Comparison of ENCODE assay signal across 34 cellular contexts in genomic region chr20:24727795-24728194, GRCh38.
DNase-seq lines count a peak whose midpoint lies in the region; ATAC-seq, FAIRE-seq and TF ChIP-seq lines count a peak whose summit lies in the region.
"Had no signal": no experiment of that assay in that cellular context is flagged by ENCODE, and none has a peak within 500 bp of the region (broad histone marks: within the 10 kb centered on the region; RNA-seq: fewer than 3 reads in every experiment).

No MANE protein-coding gene starts in this region.

- H3K36me3 Mint-ChIP-seq in stimulated activated naive B cell treated with anti-CD40 and anti-IgM and Interleukin-4, amounts not matched to agents 10 μg/mL and 1 μg/mL and 100 μg/mL, for 72 hours = no peaks in the 10 kb centered on the region
- H3K36me3 Mint-ChIP-seq: CD14-positive monocyte; CD4-positive, alpha-beta memory T cell; CD4-positive, CD25-positive, alpha-beta regulatory T cell; CD8-positive, alpha-beta memory T cell; CD8-positive, alpha-beta T cell had no signal

- POLR2A ChIA-PET in HepG2 (lab: Yijun Ruan, JAX) = no interaction called here

- no peak overlapping the region for H3K23ac ChIP-seq in mesendoderm (ENCODE audit: low read length)

- H3K4me1 Mint-ChIP-seq in stimulated activated naive B cell treated with anti-CD40 and anti-IgM and Interleukin-4, amounts not matched to agents 10 μg/mL and 1 μg/mL and 100 μg/mL, for 72 hours = peaks cover 0 to 3% of the 10 kb centered on the region in 2 donors
- H3K4me1 Mint-ChIP-seq: CD4-positive, alpha-beta memory T cell; CD4-positive, CD25-positive, alpha-beta regulatory T cell had no signal

- no peak overlapping the region for H4K5ac ChIP-seq in mesendoderm (ENCODE audit: low read length)

- H3K36me3 ChIP-seq in HepG2 (replicated peaks in 1 of 2; ENCODE audit: control insufficient read depth in 1 of 2, insufficient read depth in 2 of 2, low read length in 2 of 2) (no peaks in the 10 kb centered on the region), right lobe of liver (no peaks in the 10 kb centered on the region), BLaER1 (no peaks in the 10 kb centered on the region), mesendoderm (ENCODE audit: control insufficient read depth, insufficient read depth, low read length) (no peaks in the 10 kb centered on the region), mammary epithelial cell (ENCODE audit: insufficient read depth, low read length) (no peaks in the 10 kb centered on the region)
- H3K36me3 ChIP-seq: BE2C; BLaER1 treated with 17β-estradiol and CSF1 and Interleukin-3, amounts not matched to agents 10 nM and 100 nM had no signal

- H4K8ac ChIP-seq in mesendoderm (ENCODE audit: low read depth, low read length) = no peak overlapping the region

- H3K18ac ChIP-seq in mesendoderm (ENCODE audit: low read length) = no peak overlapping the region

- no peak overlapping the region for H3K4me2 ChIP-seq in HepG2 (ENCODE audit: low read depth, low read length)
- 0 out of 2 replicates have a peak overlapping the region, but pooled peaks have one; percentile 6 for H3K4me2 ChIP-seq in BLaER1
- no peak overlapping the region for H3K4me2 ChIP-seq in mesendoderm (ENCODE audit: low read length)
- H3K4me2 ChIP-seq in mammary epithelial cell (ENCODE audit: insufficient read depth, low read depth, low read length) = no peak overlapping the region
- H3K4me2 ChIP-seq: A549; BLaER1 treated with 17β-estradiol and CSF1 and Interleukin-3, amounts not matched to agents 10 nM and 100 nM had no signal

- H2AFZ ChIP-seq in HepG2 (ENCODE audit: low read length) = no peak overlapping the region
- H2AFZ ChIP-seq in mammary epithelial cell (ENCODE audit: low read depth, low read length) = no peak overlapping the region

- H3K4me3 ChIP-seq in HepG2 (replicated peaks in 1 of 3; ENCODE audit: insufficient read depth in 1 of 3, low read depth in 2 of 3, low read length in 3 of 3) (no peak overlapping the region), right lobe of liver (no peak overlapping the region), BLaER1 (no peak overlapping the region), mesendoderm (ENCODE audit: low read length) (no peak overlapping the region), mammary epithelial cell (replicated peaks in 1 of 3; ENCODE audit: insufficient read depth in 1 of 3, low read depth in 2 of 3, low read length in 3 of 3) (no peak overlapping the region)
- H3K4me3 ChIP-seq: A549; BLaER1 treated with 17β-estradiol and CSF1 and Interleukin-3, amounts not matched to agents 10 nM and 100 nM had no signal

- 17% methylated on average over 1 of the region's 1 CpG for WGBS in HepG2 (ENCODE audit: low lambda C conversion rate)
- WGBS in right lobe of liver (ENCODE audit: insufficient coverage, low coverage, low lambda C conversion rate, missing lambda C conversion rate) = 82% methylated on average over 1 of the region's 1 CpG
- 100% methylated on average over 1 of the region's 1 CpG for WGBS in mesendoderm (ENCODE audit: extremely low coverage, insufficient coverage, low lambda C conversion rate)
- 82% methylated on average over 1 of the region's 1 CpG for WGBS in mammary epithelial cell (ENCODE audit: low coverage, missing lambda C conversion rate)

- H3K79me2 ChIP-seq in HepG2 (ENCODE audit: insufficient read depth, low read length) = no peaks in the 10 kb centered on the region
- H3K79me2 ChIP-seq in mesendoderm (ENCODE audit: control insufficient read depth, insufficient read depth, low read length) = no peaks in the 10 kb centered on the region
- no peaks in the 10 kb centered on the region for H3K79me2 ChIP-seq in mammary epithelial cell (ENCODE audit: insufficient read depth, low read length)

- peaks cover 7% of the 10 kb centered on the region; the same call in 1 of the 2 replicates for H3K4me1 ChIP-seq in HepG2 (ENCODE audit: insufficient read depth, low read length)
- H3K4me1 ChIP-seq in right lobe of liver = no peaks in the 10 kb centered on the region
- H3K4me1 ChIP-seq in BLaER1 = peaks cover 13% of the 10 kb centered on the region
- H3K4me1 ChIP-seq in mesendoderm (ENCODE audit: control insufficient read depth, low read depth, low read length) = peaks cover 6% of the 10 kb centered on the region
- H3K4me1 ChIP-seq in mammary epithelial cell (ENCODE audit: insufficient read depth, low read length) = no peaks in the 10 kb centered on the region
- H3K4me1 ChIP-seq: A549, Caco-2 had no signal

- H3K27me3 ChIP-seq in HepG2 (ENCODE audit: control insufficient read depth in 1 of 2, insufficient read depth in 2 of 2, low read length in 2 of 2) (peaks cover 2 to 14% of the 10 kb centered on the region in 2 experiments; a peak in 3 of 5 replicates), right lobe of liver (no peaks in the 10 kb centered on the region), BLaER1 (no peaks in the 10 kb centered on the region), mesendoderm (ENCODE audit: insufficient read depth, low read length, poor library complexity) (no peaks in the 10 kb centered on the region), mammary epithelial cell (ENCODE audit: insufficient read depth, low read length) (no peaks in the 10 kb centered on the region)
- H3K27me3 ChIP-seq: BE2C; BLaER1 treated with 17β-estradiol and CSF1 and Interleukin-3, amounts not matched to agents 10 nM and 100 nM had no signal

- no peak overlapping the region for H2BK5ac ChIP-seq in mesendoderm (ENCODE audit: low read length)

- H3K27me3 Mint-ChIP-seq in stimulated activated naive B cell treated with anti-CD40 and anti-IgM and Interleukin-4, amounts not matched to agents 10 μg/mL and 1 μg/mL and 100 μg/mL, for 72 hours = peaks cover 6 to 10% of the 10 kb centered on the region in 2 donors

- H3K9me3 ChIP-seq in HepG2 (ENCODE audit: low read length) = no peaks in the 10 kb centered on the region
- H3K9me3 ChIP-seq in right lobe of liver = no peaks in the 10 kb centered on the region
- peaks cover 11% of the 10 kb centered on the region; the same call in 1 of the 2 replicates for H3K9me3 ChIP-seq in BLaER1
- no peaks in the 10 kb centered on the region for H3K9me3 ChIP-seq in mammary epithelial cell (replicated peaks; ENCODE audit: insufficient read depth, low read length)
- H3K9me3 ChIP-seq: A549, BE2C, Caco-2 had no signal

- CTCF ChIA-PET in HepG2 (lab: Yijun Ruan, JAX; ENCODE audit: low intra/inter-chr PET ratio, low total read pairs) = no interaction called here
- CTCF ChIA-PET in mammary epithelial cell (lab: Charles Lee; ENCODE audit: low non-redundant PET) = interaction anchor here (0.5 kb wide), 1 partner anchor 451 kb away, joined by 3 read pairs; no protein-coding TSS in a partner anchor

- H2BK120ac ChIP-seq in mesendoderm (ENCODE audit: low read depth, low read length) = no peak overlapping the region

- H3K56ac ChIP-seq in mesendoderm (ENCODE audit: low read length) = no peak overlapping the region

- H4K20me1 ChIP-seq in HepG2 (ENCODE audit: insufficient read depth, low read length) (no peaks in the 10 kb centered on the region), BLaER1 (no peaks in the 10 kb centered on the region), mammary epithelial cell (ENCODE audit: insufficient read depth, low read length) (no peaks in the 10 kb centered on the region)
- H4K20me1 ChIP-seq: BLaER1 treated with 17β-estradiol and CSF1 and Interleukin-3, amounts not matched to agents 10 nM and 100 nM had no signal

- peak overlapping the region; percentile 11 for H2AK5ac ChIP-seq in mesendoderm (ENCODE audit: low read length)

- TF ChIP-seq CTCF in HepG2 (CRISPR knock-in tag; IDR thresholded peaks at IDR 0.05) = no peak
- TF ChIP-seq CTCF in right lobe of liver (IDR thresholded peaks at IDR 0.05) = no peak
- TF ChIP-seq CTCF in mammary epithelial cell (conservative IDR thresholded peaks at IDR 0.05 in 1 of 2, IDR thresholded peaks at IDR 0.05 in 1 of 2; ENCODE audit: extremely low read depth in 1 of 2, insufficient read depth in 1 of 2, low read depth in 1 of 2, low read length in 2 of 2) = no peak

- no peak overlapping the region for H3K9ac ChIP-seq in HepG2 (ENCODE audit: insufficient read depth, low read depth, low read length)
- no peak overlapping the region for H3K9ac ChIP-seq in BLaER1
- no peak overlapping the region for H3K9ac ChIP-seq in mesendoderm (ENCODE audit: low read length)
- H3K9ac ChIP-seq in mammary epithelial cell (ENCODE audit: insufficient read depth, low read length) = no peak overlapping the region
- H3K9ac ChIP-seq: BLaER1 treated with 17β-estradiol and CSF1 and Interleukin-3, amounts not matched to agents 10 nM and 100 nM had no signal

- H3K79me1 ChIP-seq in mesendoderm (ENCODE audit: low read length) = no peaks in the 10 kb centered on the region

- no peak for TF ChIP-seq RAD21 in HepG2 (CRISPR knock-in tag; IDR thresholded peaks at IDR 0.05)

- DNase-seq in HepG2 (ENCODE audit: low spot score) = no peak
- DNase-seq in right lobe of liver = no peak
- DNase-seq in mesendoderm = no peak
- DNase-seq in stimulated activated naive B cell treated with anti-CD40 and anti-IgM and Interleukin-4, amounts not matched to agents 10 μg/mL and 1 μg/mL and 100 μg/mL, for 72 hours = no peak
- DNase-seq in mammary epithelial cell = no peak
- DNase-seq: 8988T; ACHN; AML-193; BE2C; C1 segment of cervical spinal cord; Caco-2; Calu3; CD4-positive, alpha-beta memory T cell; CD4-positive, alpha-beta T cell; CD4-positive, CD25-positive, alpha-beta regulatory T cell; CD8-positive, alpha-beta memory T cell; CD8-positive, alpha-beta T cell; COR-L47; DMS 273 treated with DMSO at 0.1 percent for 48 hours; DMS153; DMS53; DMS79; DMS79 treated with DMSO at 0.1 percent for 48 hours; DND-41; EL had no signal

- no peak overlapping the region for H3K27ac Mint-ChIP-seq in stimulated activated naive B cell treated with anti-CD40 and anti-IgM and Interleukin-4, amounts not matched to agents 10 μg/mL and 1 μg/mL and 100 μg/mL, for 72 hours
- H3K27ac Mint-ChIP-seq: B cell; CD14-positive monocyte; CD4-positive, alpha-beta memory T cell; CD4-positive, alpha-beta T cell; CD4-positive, CD25-positive, alpha-beta regulatory T cell; CD8-positive, alpha-beta memory T cell; CD8-positive, alpha-beta T cell had no signal

- H3K27ac ChIP-seq in HepG2 (ENCODE audit: extremely low read length, insufficient read depth, low read length) = no peak overlapping the region
- no peak overlapping the region for H3K27ac ChIP-seq in right lobe of liver
- H3K27ac ChIP-seq in BLaER1 = no peak overlapping the region
- no peak overlapping the region for H3K27ac ChIP-seq in mesendoderm (ENCODE audit: low read depth, low read length)
- H3K27ac ChIP-seq in mammary epithelial cell (ENCODE audit: insufficient read depth, low read depth, low read length) = no peak overlapping the region
- H3K27ac ChIP-seq: 22Rv1; A549; BLaER1 treated with 17β-estradiol and CSF1 and Interleukin-3, amounts not matched to agents 10 nM and 100 nM; C4-2B had no signal

- H2BK15ac ChIP-seq in mesendoderm (replicated peaks; ENCODE audit: low read depth) = no peak overlapping the region

- no TSS peak for BruUV-seq in HepG2 (replicated peaks; lab: Mats Ljungman, UMichigan)
- no TSS peak for BruUV-seq in mammary epithelial cell (replicated peaks; lab: Mats Ljungman, UMichigan)

- no peak for TF ChIP-seq POLR2A in HepG2 (IDR thresholded peaks at IDR 0.05; ENCODE audit: insufficient read depth in 1 of 2, low read depth in 2 of 2, low read length in 2 of 2)
- no peak for TF ChIP-seq POLR2A in right lobe of liver (IDR thresholded peaks at IDR 0.05)

- H3K9me3 Mint-ChIP-seq in stimulated activated naive B cell treated with anti-CD40 and anti-IgM and Interleukin-4, amounts not matched to agents 10 μg/mL and 1 μg/mL and 100 μg/mL, for 72 hours = no peaks in the 10 kb centered on the region
- H3K9me3 Mint-ChIP-seq: CD4-positive, alpha-beta memory T cell; CD4-positive, alpha-beta T cell; CD4-positive, CD25-positive, alpha-beta regulatory T cell; CD8-positive, alpha-beta memory T cell; CD8-positive, alpha-beta T cell had no signal

- FAIRE-seq in HepG2 (lab: Jason Lieb, UNC) = peak; percentile 44
- FAIRE-seq: A204.1, A549, D721Med had no signal

- dilution Hi-C loops in mammary epithelial cell (cut with HindIII; ENCODE audit: low sequenced_read_pairs) = no loop called here

- TF ChIP-seq EP300 in HepG2 (IDR thresholded peaks at IDR 0.05; ENCODE audit: low read depth in 2 of 2, low read length in 2 of 2) = no peak
- no peak for TF ChIP-seq EP300 in HepG2 (CRISPR knock-in tag; IDR thresholded peaks at IDR 0.05; ENCODE audit: borderline replicate concordance)

- no peak overlapping the region for H3K4ac ChIP-seq in mesendoderm (ENCODE audit: low read depth, low read length)

- H3K4me3 Mint-ChIP-seq in stimulated activated naive B cell treated with anti-CD40 and anti-IgM and Interleukin-4, amounts not matched to agents 10 μg/mL and 1 μg/mL and 100 μg/mL, for 72 hours = no peak overlapping the region
- H3K4me3 Mint-ChIP-seq: B cell; CD14-positive monocyte; CD4-positive, alpha-beta memory T cell; CD4-positive, alpha-beta T cell; CD4-positive, CD25-positive, alpha-beta regulatory T cell; CD8-positive, alpha-beta memory T cell; CD8-positive, alpha-beta T cell had no signal

- ATAC-seq in HepG2 (no peak), right lobe of liver (no peak)
- no peak for ATAC-seq in stimulated activated naive B cell treated with anti-CD40 and anti-IgM and Interleukin-4, amounts not matched to agents 10 μg/mL and 1 μg/mL and 100 μg/mL, for 72 hours (replicated peaks)
- ATAC-seq: A549; CD8-positive, alpha-beta T cell had no signal

- intact Hi-C loops in HepG2 (cut with micrococcal nuclease; ENCODE audit: unreplicated experiment) = no loop called here
- intact Hi-C loops in right lobe of liver (cut with DNase I) = no loop called here
- intact Hi-C loops in mammary epithelial cell (cut with micrococcal nuclease) = no loop called here

- in situ Hi-C loops in HepG2 (cut with HindIII; ENCODE audit: extremely low pct_ligation_motif_present, low pct_unique_long_range_greater_than_20kb) = no loop called here
- in situ Hi-C loops in mammary epithelial cell (cut with MboI; ENCODE audit: low sequenced_read_pairs in 2 of 2) = no loop called here
